In the genomic region with DNA sequence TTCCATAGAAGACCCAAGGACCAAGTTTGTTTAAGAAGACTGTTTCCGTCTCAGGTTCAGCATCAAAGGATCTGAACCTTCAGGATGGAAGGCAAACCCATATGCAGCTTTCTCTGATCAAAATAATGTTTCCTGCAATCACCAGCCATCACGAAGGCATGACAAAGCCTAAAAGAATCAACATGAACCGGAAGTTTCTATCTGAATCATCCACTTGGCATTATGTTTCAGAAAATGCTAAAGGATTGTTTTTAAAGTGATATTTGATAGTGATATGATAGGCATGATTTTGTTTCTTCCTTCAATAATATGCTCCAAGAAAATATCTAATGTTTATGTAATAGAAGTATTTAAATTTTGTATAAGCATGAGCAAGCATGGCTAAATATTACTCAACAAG, we compare ENCODE assay signal across 14 cellular contexts.
DNase-seq lines count a peak whose midpoint lies in the region; ATAC-seq and TF ChIP-seq lines count a peak whose summit lies in the region.
"Had no signal": no experiment of that assay in that cellular context is flagged by ENCODE, and none has a peak within 500 bp of the region (broad histone marks: within the 10 kb centered on the region; RNA-seq: fewer than 3 reads in every experiment).

No MANE protein-coding gene starts in this region.

- H3K27me3 ChIP-seq in HCT116 (ENCODE audit: insufficient read depth, low read length) (no peaks in the 10 kb centered on the region), SK-N-SH (ENCODE audit: insufficient read depth) (no peaks in the 10 kb centered on the region), fibroblast of lung (ENCODE audit: control insufficient read depth, insufficient read depth, low read length) (no peaks in the 10 kb centered on the region), adrenal gland (no peaks in the 10 kb centered on the region)
- H3K27me3 ChIP-seq: spleen, testis had no signal

- H3K9ac ChIP-seq in HCT116 (ENCODE audit: low read length) (no peak overlapping the region), SK-N-SH (no peak overlapping the region), fibroblast of lung (ENCODE audit: insufficient read depth, low read length) (no peak overlapping the region)

- no TSS peak for BruUV-seq in HCT116 (replicated peaks; lab: Mats Ljungman, UMichigan)

- ATAC-seq in HCT116 (no peak), left lobe of liver (no peak), GM21786 (IDR thresholded peaks at IDR 0.05; ENCODE audit: unreplicated experiment) (no peak)

- H3K79me2 ChIP-seq in HCT116 (ENCODE audit: insufficient read depth, low read length) (no peaks in the 10 kb centered on the region), SK-N-SH (ENCODE audit: insufficient read depth) (no peaks in the 10 kb centered on the region), fibroblast of lung (ENCODE audit: control insufficient read depth, insufficient read depth, low read length) (no peaks in the 10 kb centered on the region)

- CTCF ChIA-PET in HCT116 (lab: Charles Lee) (no interaction called here), SK-N-SH (lab: Yijun Ruan, JAX) (no interaction called here)

- H3K9me3 ChIP-seq in HCT116 (ENCODE audit: control insufficient read depth in 1 of 2, insufficient read depth in 1 of 2, low read depth in 1 of 2, low read length in 2 of 2) (no peaks in the 10 kb centered on the region), SK-N-SH (no peaks in the 10 kb centered on the region), fibroblast of lung (ENCODE audit: control insufficient read depth, insufficient read depth, low read depth, low read length) (no peaks in the 10 kb centered on the region), adrenal gland (replicated peaks in 1 of 3) (no peaks in the 10 kb centered on the region)
- H3K9me3 ChIP-seq: Caco-2, spleen, testis had no signal

- H3K36me3 ChIP-seq in HCT116 (ENCODE audit: control insufficient read depth in 1 of 2, insufficient read depth in 2 of 2, low read length in 2 of 2) (no peaks in the 10 kb centered on the region), SK-N-SH (replicated peaks in 1 of 2; ENCODE audit: control insufficient read depth in 1 of 2, insufficient read depth in 2 of 2, low read length in 1 of 2) (no peaks in the 10 kb centered on the region), fibroblast of lung (ENCODE audit: control insufficient read depth, insufficient read depth, low read length) (no peaks in the 10 kb centered on the region), adrenal gland (replicated peaks in 1 of 2) (no peaks in the 10 kb centered on the region)
- H3K36me3 ChIP-seq: spleen had no signal

- no peak for TF ChIP-seq POLR2A in HCT116 (IDR thresholded peaks at IDR 0.05; ENCODE audit: borderline replicate concordance, extremely low read depth, insufficient read depth, insufficient read length)
- no peak for TF ChIP-seq POLR2A in adrenal gland (IDR thresholded peaks at IDR 0.05)

- TF ChIP-seq EP300 in SK-N-SH (IDR thresholded peaks at IDR 0.05; ENCODE audit: borderline replicate concordance in 1 of 2, low read depth in 1 of 2, low read length in 1 of 2): peak in 1 of 2 experiments; percentile 65; a peak in 1 of 4 replicates

- no peak for TF ChIP-seq CTCF in HCT116 (IDR thresholded peaks at IDR 0.05 in 2 of 3, conservative IDR thresholded peaks at IDR 0.05 in 1 of 3; ENCODE audit: borderline replicate concordance in 1 of 3, insufficient read depth in 1 of 3, low read depth in 2 of 3, low read length in 2 of 3)
- TF ChIP-seq CTCF in SK-N-SH (IDR thresholded peaks at IDR 0.05): no peak
- no peak for TF ChIP-seq CTCF in fibroblast of lung (conservative IDR thresholded peaks at IDR 0.05 in 1 of 2, IDR thresholded peaks at IDR 0.05 in 1 of 2; ENCODE audit: low read depth in 1 of 2, low read length in 2 of 2)
- TF ChIP-seq CTCF in adrenal gland (IDR thresholded peaks at IDR 0.05): no peak

- H3K4me3 ChIP-seq in HCT116 (replicated peaks in 1 of 2; ENCODE audit: low read depth in 1 of 2, low read length in 2 of 2): no peak overlapping the region
- H3K4me3 ChIP-seq in SK-N-SH (ENCODE audit: low read depth in 2 of 2, low read length in 1 of 2): no peak overlapping the region
- H3K4me3 ChIP-seq in fibroblast of lung (replicated peaks in 1 of 4; ENCODE audit: control extremely low read depth in 1 of 4, insufficient read depth in 1 of 4, low read depth in 3 of 4, low read length in 4 of 4): no peak overlapping the region
- no peak overlapping the region for H3K4me3 ChIP-seq in adrenal gland
- H3K4me3 ChIP-seq: spleen, testis had no signal

- no peaks in the 10 kb centered on the region for H4K20me1 ChIP-seq in HCT116 (ENCODE audit: insufficient read depth)
- no peaks in the 10 kb centered on the region for H4K20me1 ChIP-seq in SK-N-SH (ENCODE audit: insufficient read depth)
- no peaks in the 10 kb centered on the region for H4K20me1 ChIP-seq in fibroblast of lung (ENCODE audit: control insufficient read depth, extremely low read depth, insufficient read depth, low read length)

- peaks cover 13% of the 10 kb centered on the region for H3F3A ChIP-seq in SK-N-SH (replicated peaks; ENCODE audit: insufficient read depth)

- POLR2A ChIA-PET in HCT116 (lab: Charles Lee): no interaction called here
- POLR2A ChIA-PET in SK-N-SH (lab: Yijun Ruan, JAX): no interaction called here

- H3K4me1 ChIP-seq in HCT116 (ENCODE audit: control insufficient read depth in 1 of 2, insufficient read depth in 2 of 2, low read length in 2 of 2) (peaks cover 0 to 16% of the 10 kb centered on the region in 2 experiments; a peak in 2 of 4 replicates), SK-N-SH (ENCODE audit: control insufficient read depth in 1 of 2, insufficient read depth in 2 of 2, low read depth in 1 of 2, low read length in 1 of 2) (peaks cover 0 to 9% of the 10 kb centered on the region in 2 experiments; a peak in 1 of 4 replicates), fibroblast of lung (ENCODE audit: control insufficient read depth, extremely low read depth, insufficient read depth, low read length) (peaks cover 8% of the 10 kb centered on the region), adrenal gland (replicated peaks in 1 of 2) (no peaks in the 10 kb centered on the region)
- H3K4me1 ChIP-seq: testis had no signal

- 32% methylated on average over 3 of the region's 3 CpGs for WGBS in SK-N-SH (ENCODE audit: low lambda C conversion rate)
- WGBS in adrenal gland, 4 donors: 59 to 72% (median 69%) methylated on average over 3 of the region's 3 CpGs

- peak overlapping the region; percentile 20; the same call in 1 of the 2 replicates for H3K4me2 ChIP-seq in HCT116 (ENCODE audit: low read length)
- H3K4me2 ChIP-seq in SK-N-SH: peak overlapping the region; percentile 10; the same call in 1 of the 2 replicates
- no peak overlapping the region for H3K4me2 ChIP-seq in fibroblast of lung (ENCODE audit: extremely low read depth, insufficient read depth, low read length)

- TF ChIP-seq RAD21 in HCT116 (IDR thresholded peaks at IDR 0.05; ENCODE audit: low read depth) (no peak), SK-N-SH (IDR thresholded peaks at IDR 0.05; ENCODE audit: low read length) (no peak)

- intact Hi-C loops in HCT116 (cut with micrococcal nuclease) (no loop called here), adrenal gland (cut with DNase I) (no loop called here)

- H3K27ac ChIP-seq in HCT116 (ENCODE audit: low read depth, low read length) (no peak overlapping the region), SK-N-SH (ENCODE audit: low read depth in 2 of 2, low read length in 1 of 2) (peak overlapping the region in 1 of 2 experiments; percentile 52; a peak in 3 of 4 replicates), fibroblast of lung (ENCODE audit: insufficient read depth, low read length) (peak overlapping the region; percentile 45), adrenal gland (no peak overlapping the region)
- H3K27ac ChIP-seq: testis had no signal

- H2AFZ ChIP-seq in HCT116 (ENCODE audit: low read depth, low read length, poor library complexity, severe bottlenecking) (peak overlapping the region; percentile 59), SK-N-SH (ENCODE audit: low read depth) (no peak overlapping the region), fibroblast of lung (ENCODE audit: low read length) (peak overlapping the region; percentile 31)

- RAD21 ChIA-PET in HCT116 (lab: Charles Lee; ENCODE audit: low non-redundant PET in 1 of 2, low total read pairs in 2 of 2, uncharacterized antibody in 2 of 2, unreplicated experiment in 2 of 2): no interaction called here

- H3K9me2 ChIP-seq in HCT116 (ENCODE audit: insufficient read depth): no peaks in the 10 kb centered on the region
- H3K9me2 ChIP-seq in SK-N-SH: no peaks in the 10 kb centered on the region

- DNase-seq in HCT116 (ENCODE audit: low read depth, low spot score) (no peak), SK-N-SH (no peak), fibroblast of lung (ENCODE audit: low read depth in 2 of 2) (peak; percentile 44 to 71), stromal cell of bone marrow (ENCODE audit: low read depth) (peak; percentile 40), left lobe of liver (ENCODE audit: low spot score) (no peak), adrenal gland (no peak)
- DNase-seq: activated CD4-positive, alpha-beta memory T cell treated with anti-CD3 and anti-CD28 coated beads for 36 hours; activated effector memory CD4-positive, alpha-beta T cell treated with anti-CD3 and anti-CD28 coated beads, Interleukin-2, amount 50 U/mL, for 16 hours; kidney; MV-4-11; spleen; testis had no signal

TF ChIP-seq in HCT116, 20 proteins besides CTCF, POLR2A, EP300 and RAD21:
- TF ChIP-seq EZH2 (IDR thresholded peaks at IDR 0.05) (no peak), JUND (IDR thresholded peaks at IDR 0.05) (0 out of 2 replicates have a peak, but pooled peaks have one; percentile 19)

TF ChIP-seq in SK-N-SH, 30 proteins besides CTCF, POLR2A, EP300 and RAD21 (continues in another document):
- TF ChIP-seq ELF1 (IDR thresholded peaks at IDR 0.05) (no peak), FOXJ3 (CRISPR knock-in tag; IDR thresholded peaks at IDR 0.05) (no peak), JUND (IDR thresholded peaks at IDR 0.05) (peak; percentile 89), TAF1 (IDR thresholded peaks at IDR 0.05; ENCODE audit: borderline replicate concordance, low read depth, low read length) (no peak)
- TF ChIP-seq, protein P1, sequence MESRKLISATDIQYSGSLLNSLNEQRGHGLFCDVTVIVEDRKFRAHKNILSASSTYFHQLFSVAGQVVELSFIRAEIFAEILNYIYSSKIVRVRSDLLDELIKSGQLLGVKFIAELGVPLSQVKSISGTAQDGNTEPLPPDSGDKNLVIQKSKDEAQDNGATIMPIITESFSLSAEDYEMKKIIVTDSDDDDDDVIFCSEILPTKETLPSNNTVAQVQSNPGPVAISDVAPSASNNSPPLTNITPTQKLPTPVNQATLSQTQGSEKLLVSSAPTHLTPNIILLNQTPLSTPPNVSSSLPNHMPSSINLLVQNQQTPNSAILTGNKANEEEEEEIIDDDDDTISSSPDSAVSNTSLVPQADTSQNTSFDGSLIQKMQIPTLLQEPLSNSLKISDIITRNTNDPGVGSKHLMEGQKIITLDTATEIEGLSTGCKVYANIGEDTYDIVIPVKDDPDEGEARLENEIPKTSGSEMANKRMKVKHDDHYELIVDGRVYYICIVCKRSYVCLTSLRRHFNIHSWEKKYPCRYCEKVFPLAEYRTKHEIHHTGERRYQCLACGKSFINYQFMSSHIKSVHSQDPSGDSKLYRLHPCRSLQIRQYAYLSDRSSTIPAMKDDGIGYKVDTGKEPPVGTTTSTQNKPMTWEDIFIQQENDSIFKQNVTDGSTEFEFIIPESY (IDR thresholded peaks at IDR 0.05; ENCODE audit: borderline replicate concordance, low read depth): no peak

Comparison
In these comparisons a context has a peak if more than half of its experiments do, and no peak if none do; other contexts are left out.
1. DNase-seq: peak in fibroblast of lung (2 of 2) and stromal cell of bone marrow (single experiment); none in HCT116 (single experiment), SK-N-SH (single experiment), left lobe of liver (single experiment) and adrenal gland (0 of 7).